Comparison of ENCODE assay signal across 16 cellular contexts in genomic region chr5:119382167-119382566, GRCh38. TPM values are rescaled to one million over a fixed set of nuclear protein-coding genes. Genes with fewer than 3 reads are reported as not detected.
A peak's percentile ranks its signal among the peaks of the same experiment; 100 is the strongest.
DNase-seq lines count a peak whose midpoint lies in the region; ATAC-seq and TF ChIP-seq lines count a peak whose summit lies in the region.
"Had no signal": no experiment of that assay in that cellular context is flagged by ENCODE, and none has a peak within 500 bp of the region (broad histone marks: within the 10 kb centered on the region; RNA-seq: fewer than 3 reads in every experiment).

No MANE protein-coding gene starts in this region.

- peak; percentile 73 for ATAC-seq in stimulated activated effector memory CD8-positive, alpha-beta T cell treated with anti-CD3 and anti-CD28 coated beads, Interleukin-12 subunit alpha, Interleukin-12 subunit beta, amount 100 ng/mL, for 72 hours
- no peak for ATAC-seq in GM19463 (IDR thresholded peaks at IDR 0.05; ENCODE audit: unreplicated experiment)

- H3K27me3 Mint-ChIP-seq in activated naive CD4-positive, alpha-beta T cell treated with anti-CD3 and anti-CD28 coated beads for 36 hours (ENCODE audit: low read depth), result no peaks in the 10 kb centered on the region
- H3K27me3 Mint-ChIP-seq in IgD-negative memory B cell, result no peaks in the 10 kb centered on the region
- no peaks in the 10 kb centered on the region for H3K27me3 Mint-ChIP-seq in osteocyte (ENCODE audit: unreplicated experiment)

- CTCF ChIA-PET in activated naive CD4-positive, alpha-beta T cell treated with anti-CD3 and anti-CD28 coated beads for 36 hours (lab: Charles Lee), result interaction anchor here (2.1 kb wide), 1 partner anchor 10 kb away, joined by 8 read pairs; no protein-coding TSS in a partner anchor

- no peak overlapping the region for H3K4me3 Mint-ChIP-seq in activated naive CD4-positive, alpha-beta T cell treated with anti-CD3 and anti-CD28 coated beads for 36 hours
- H3K4me3 Mint-ChIP-seq in IgD-negative memory B cell (peak overlapping the region in 1 of 4 donors; percentile 9), osteocyte (ENCODE audit: unreplicated experiment) (no peak overlapping the region)
- no peak overlapping the region for H3K4me3 Mint-ChIP-seq in stimulated activated effector memory CD8-positive, alpha-beta T cell treated with anti-CD3 and anti-CD28 coated beads, Interleukin-12 subunit alpha, Interleukin-12 subunit beta, amount 100 ng/mL, for 72 hours

- H3K36me3 Mint-ChIP-seq in activated naive CD4-positive, alpha-beta T cell treated with anti-CD3 and anti-CD28 coated beads for 36 hours (ENCODE audit: low read depth), result peaks cover 27% of the 10 kb centered on the region
- H3K36me3 Mint-ChIP-seq in IgD-negative memory B cell (peaks cover 3% of the 10 kb centered on the region), osteocyte (ENCODE audit: unreplicated experiment) (no peaks in the 10 kb centered on the region)
- peaks cover 100% of the 10 kb centered on the region for H3K36me3 Mint-ChIP-seq in stimulated activated effector memory CD8-positive, alpha-beta T cell treated with anti-CD3 and anti-CD28 coated beads, Interleukin-12 subunit alpha, Interleukin-12 subunit beta, amount 100 ng/mL, for 72 hours

- intact Hi-C loops in activated naive CD4-positive, alpha-beta T cell treated with anti-CD3 and anti-CD28 coated beads for 36 hours (cut with micrococcal nuclease), result no loop called here

- no peak for TF ChIP-seq CTCF in choroid plexus epithelial cell (conservative IDR thresholded peaks at IDR 0.05; ENCODE audit: low read depth, low read length)
- no peak for TF ChIP-seq CTCF in osteocyte (IDR thresholded peaks at IDR 0.05)

- H3K27ac Mint-ChIP-seq in activated naive CD4-positive, alpha-beta T cell treated with anti-CD3 and anti-CD28 coated beads for 36 hours, result peak overlapping the region; percentile 70
- H3K27ac Mint-ChIP-seq in IgD-negative memory B cell (peak overlapping the region in 2 of 3 donors; percentile 5 to 11), osteocyte (ENCODE audit: unreplicated experiment) (no peak overlapping the region)
- no peak overlapping the region for H3K27ac Mint-ChIP-seq in stimulated activated effector memory CD8-positive, alpha-beta T cell treated with anti-CD3 and anti-CD28 coated beads, Interleukin-12 subunit alpha, Interleukin-12 subunit beta, amount 100 ng/mL, for 72 hours

- H3K9me3 Mint-ChIP-seq in activated naive CD4-positive, alpha-beta T cell treated with anti-CD3 and anti-CD28 coated beads for 36 hours, result no peaks in the 10 kb centered on the region
- no peaks in the 10 kb centered on the region for H3K9me3 Mint-ChIP-seq in IgD-negative memory B cell
- no peaks in the 10 kb centered on the region for H3K9me3 Mint-ChIP-seq in stimulated activated effector memory CD8-positive, alpha-beta T cell treated with anti-CD3 and anti-CD28 coated beads, Interleukin-12 subunit alpha, Interleukin-12 subunit beta, amount 100 ng/mL, for 72 hours
- no peaks in the 10 kb centered on the region for H3K9me3 Mint-ChIP-seq in osteocyte (ENCODE audit: unreplicated experiment)

- H3K4me1 Mint-ChIP-seq in activated naive CD4-positive, alpha-beta T cell treated with anti-CD3 and anti-CD28 coated beads for 36 hours (ENCODE audit: low read depth), result peaks cover 91% of the 10 kb centered on the region
- H3K4me1 Mint-ChIP-seq in IgD-negative memory B cell (peaks cover 55 to 75% (median 71%) of the 10 kb centered on the region in 3 donors), osteocyte (ENCODE audit: unreplicated experiment) (peaks cover 66% of the 10 kb centered on the region)
- peaks cover 83% of the 10 kb centered on the region for H3K4me1 Mint-ChIP-seq in stimulated activated effector memory CD8-positive, alpha-beta T cell treated with anti-CD3 and anti-CD28 coated beads, Interleukin-12 subunit alpha, Interleukin-12 subunit beta, amount 100 ng/mL, for 72 hours

- no peak for DNase-seq in activated naive CD4-positive, alpha-beta T cell treated with anti-CD3 and anti-CD28 coated beads for 36 hours
- DNase-seq in activated naive CD4-positive, alpha-beta T cell (lab: John Stamatoyannopoulos, UW), result no peak
- DNase-seq in choroid plexus epithelial cell (ENCODE audit: low read depth) (peak; percentile 87), cerebellum (ENCODE audit: low spot score) (no peak), osteocyte (ENCODE audit: extremely low spot score, unreplicated experiment) (no peak)
- DNase-seq in stimulated activated effector memory CD8-positive, alpha-beta T cell treated with anti-CD3 and anti-CD28 coated beads, Interleukin-12 subunit alpha, Interleukin-12 subunit beta, amount 100 ng/mL, for 72 hours (ENCODE audit: low spot score in 2 of 2), result peak in 1 of 2 donors; percentile 26
- DNase-seq: activated effector memory CD4-positive, alpha-beta T cell treated with anti-CD3 and anti-CD28 coated beads, Interleukin-2, amount 50 U/mL, for 16 hours; midbrain; NCI-H1092 treated with DMSO at 0.1 percent for 48 hours; NCI-H2081 treated with DMSO at 0.1 percent for 48 hours; NK-92 treated with Interleukin-12 subunit alpha and Interleukin-12 subunit beta, amount 100 ng/mL, for 24 hours; SK-N-SH had no signal

- no peak overlapping the region for H3K4me3 ChIP-seq in choroid plexus epithelial cell (ENCODE audit: low read depth, low read length)
- H3K4me3 ChIP-seq: coronary artery, right atrium auricular region had no signal

RNA-seq across cellular contexts. Expression of gene TNFAIP8, which starts 26.3 kb away (rescaled TPM):
- total RNA-seq in activated naive CD4-positive, alpha-beta T cell treated with anti-CD3 and anti-CD28 coated beads for 36 hours, result 100 to 1,000 TPM; 141 to 142 TPM
- 285 TPM for polyA plus RNA-seq in IgD-negative memory B cell
- total RNA-seq in cerebellum (8.6 TPM), osteocyte (13.3 and 14.0 TPM in 2 replicates)

Comparison
In these comparisons a context has a peak if more than half of its experiments do, and no peak if none do; other contexts are left out.
1. H3K27ac Mint-ChIP-seq: peak in activated naive CD4-positive, alpha-beta T cell treated with anti-CD3 and anti-CD28 coated beads for 36 hours (single experiment) and IgD-negative memory B cell (2 of 3); none in stimulated activated effector memory CD8-positive, alpha-beta T cell treated with anti-CD3 and anti-CD28 coated beads, Interleukin-12 subunit alpha, Interleukin-12 subunit beta, amount 100 ng/mL, for 72 hours (single experiment) and osteocyte (single experiment).